Comparison of ENCODE assay signal across 24 cellular contexts in genomic region chr2:161373939-161374338, GRCh38. TPM values are rescaled to one million over a fixed set of nuclear protein-coding genes. Genes with fewer than 3 reads are reported as not detected.
DNase-seq lines count a peak whose midpoint lies in the region; ATAC-seq, FAIRE-seq and TF ChIP-seq lines count a peak whose summit lies in the region.
"Had no signal": no experiment of that assay in that cellular context is flagged by ENCODE, and none has a peak within 500 bp of the region (broad histone marks: within the 10 kb centered on the region; RNA-seq: fewer than 3 reads in every experiment).

No MANE protein-coding gene starts in this region.

- no peak overlapping the region for H3K9ac ChIP-seq in astrocyte (ENCODE audit: low read length)

- H3K27ac Mint-ChIP-seq in astrocyte (ENCODE audit: unreplicated experiment), result peak overlapping the region; percentile 34
- H3K27ac Mint-ChIP-seq in stimulated activated effector memory CD8-positive, alpha-beta T cell treated with anti-CD3 and anti-CD28 coated beads, Interleukin-12 subunit alpha, Interleukin-12 subunit beta, amount 100 ng/mL, for 72 hours, result no peak overlapping the region
- H3K27ac Mint-ChIP-seq: dendritic cell treated with granulocyte-macrophage colony-stimulating factor and Interleukin-4, amounts not matched to agents 40 ng/mL and 50 ng/mL, for 4 days; GM23338; stimulated activated naive CD8-positive, alpha-beta T cell treated with anti-CD3 and anti-CD28 coated beads, Interleukin-15, amount 100 ng/mL, for 72 hours had no signal

- H3K27me3 Mint-ChIP-seq in astrocyte (ENCODE audit: low read depth, unreplicated experiment), result no peaks in the 10 kb centered on the region
- H3K27me3 Mint-ChIP-seq: dendritic cell treated with granulocyte-macrophage colony-stimulating factor and Interleukin-4, amounts not matched to agents 40 ng/mL and 50 ng/mL, for 4 days; stimulated activated naive CD8-positive, alpha-beta T cell treated with anti-CD3 and anti-CD28 coated beads, Interleukin-15, amount 100 ng/mL, for 72 hours had no signal

- DNase-seq in AG04449 (ENCODE audit: low read depth, low spot score) (peak; percentile 17), HCEC 1CT (peak; percentile 13), astrocyte (ENCODE audit: low read depth) (peak; percentile 45), iris pigment epithelial cell (ENCODE audit: low read depth) (peak; percentile 68), SIG-M5 (lab: John Stamatoyannopoulos, UW) (no peak), left ventricle myocardium superior (no peak)
- no peak for DNase-seq in central memory CD4-positive, alpha-beta T cell
- no peak for DNase-seq in stimulated activated effector memory CD8-positive, alpha-beta T cell treated with anti-CD3 and anti-CD28 coated beads, Interleukin-12 subunit alpha, Interleukin-12 subunit beta, amount 100 ng/mL, for 72 hours (ENCODE audit: low spot score in 2 of 2)
- DNase-seq: anterior cingulate cortex; COR-L47; KBM-7; NCI-H1048; NCI-H748 treated with DMSO at 0.1 percent for 48 hours; stimulated activated naive CD8-positive, alpha-beta T cell treated with anti-CD3 and anti-CD28 coated beads, Interleukin-15, amount 100 ng/mL, for 72 hours had no signal

- peaks cover 3% of the 10 kb centered on the region for H3K4me1 ChIP-seq in astrocyte (ENCODE audit: insufficient read depth, low read length)
- H3K4me1 ChIP-seq: right atrium auricular region had no signal

- H3K4me3 Mint-ChIP-seq in astrocyte (ENCODE audit: unreplicated experiment), result no peak overlapping the region
- no peak overlapping the region for H3K4me3 Mint-ChIP-seq in stimulated activated effector memory CD8-positive, alpha-beta T cell treated with anti-CD3 and anti-CD28 coated beads, Interleukin-12 subunit alpha, Interleukin-12 subunit beta, amount 100 ng/mL, for 72 hours
- H3K4me3 Mint-ChIP-seq: dendritic cell treated with granulocyte-macrophage colony-stimulating factor and Interleukin-4, amounts not matched to agents 40 ng/mL and 50 ng/mL, for 4 days; GM23338; neural crest cell; stimulated activated naive CD8-positive, alpha-beta T cell treated with anti-CD3 and anti-CD28 coated beads, Interleukin-15, amount 100 ng/mL, for 72 hours had no signal

- POLR2A ChIA-PET in AG04449 (lab: Yijun Ruan, JAX), result no interaction called here

- H3K9me3 ChIP-seq in astrocyte (ENCODE audit: insufficient read depth, low read depth, low read length), result no peaks in the 10 kb centered on the region
- H3K9me3 ChIP-seq: right atrium auricular region had no signal

- CTCF ChIA-PET in AG04449 (lab: Yijun Ruan, JAX), result no interaction called here

- no peak for FAIRE-seq in astrocyte (lab: Jason Lieb, UNC)
- FAIRE-seq: GM12892, urothelium cell line had no signal

- ATAC-seq in left ventricle myocardium superior, result no peak
- ATAC-seq in stimulated activated effector memory CD8-positive, alpha-beta T cell treated with anti-CD3 and anti-CD28 coated beads, Interleukin-12 subunit alpha, Interleukin-12 subunit beta, amount 100 ng/mL, for 72 hours, result no peak
- ATAC-seq: GM23338; Panc1; stimulated activated naive CD8-positive, alpha-beta T cell treated with anti-CD3 and anti-CD28 coated beads, Interleukin-15, amount 100 ng/mL, for 72 hours had no signal

- peaks cover 19% of the 10 kb centered on the region for H3K36me3 ChIP-seq in astrocyte (ENCODE audit: insufficient read depth, low read length)

- no peaks in the 10 kb centered on the region for H3K27me3 ChIP-seq in astrocyte (ENCODE audit: insufficient read depth, low read length)
- H3K27me3 ChIP-seq: right atrium auricular region had no signal

- no peaks in the 10 kb centered on the region for H4K20me1 ChIP-seq in astrocyte (ENCODE audit: insufficient read depth, low read length)

- H3K79me2 ChIP-seq in astrocyte (ENCODE audit: insufficient read depth, low read length), result peaks cover 4% of the 10 kb centered on the region

- no peaks in the 10 kb centered on the region for H3K36me3 Mint-ChIP-seq in astrocyte (ENCODE audit: low read depth, unreplicated experiment)
- H3K36me3 Mint-ChIP-seq in stimulated activated effector memory CD8-positive, alpha-beta T cell treated with anti-CD3 and anti-CD28 coated beads, Interleukin-12 subunit alpha, Interleukin-12 subunit beta, amount 100 ng/mL, for 72 hours, result peaks cover 47% of the 10 kb centered on the region

- H3K27ac ChIP-seq in astrocyte (ENCODE audit: low read depth, low read length), result no peak overlapping the region
- H3K27ac ChIP-seq: right atrium auricular region had no signal

- TF ChIP-seq CTCF in AG04449 (IDR thresholded peaks at IDR 0.05; ENCODE audit: insufficient read depth, low read length, missing control alignments) (no peak), astrocyte (IDR thresholded peaks at IDR 0.05; ENCODE audit: insufficient read depth, low read depth, low read length) (no peak)

- no peak overlapping the region for H3K4me2 ChIP-seq in astrocyte (ENCODE audit: low read length)

- H3K4me1 Mint-ChIP-seq in astrocyte (ENCODE audit: low read depth, unreplicated experiment), result peaks cover 12% of the 10 kb centered on the region
- no peaks in the 10 kb centered on the region for H3K4me1 Mint-ChIP-seq in stimulated activated effector memory CD8-positive, alpha-beta T cell treated with anti-CD3 and anti-CD28 coated beads, Interleukin-12 subunit alpha, Interleukin-12 subunit beta, amount 100 ng/mL, for 72 hours
- H3K4me1 Mint-ChIP-seq: stimulated activated naive CD8-positive, alpha-beta T cell treated with anti-CD3 and anti-CD28 coated beads, Interleukin-15, amount 100 ng/mL, for 72 hours had no signal

- no peak overlapping the region for H2AFZ ChIP-seq in astrocyte (ENCODE audit: low read depth, low read length)
- H2AFZ ChIP-seq: GM23338 had no signal

- H3K4me3 ChIP-seq in AG04449 (ENCODE audit: low read depth, low read length), result no peak overlapping the region
- no peak overlapping the region for H3K4me3 ChIP-seq in astrocyte (ENCODE audit: insufficient read depth, low read depth, low read length)
- H3K4me3 ChIP-seq: right atrium auricular region had no signal

- no peaks in the 10 kb centered on the region for H3K9me3 Mint-ChIP-seq in astrocyte (ENCODE audit: unreplicated experiment)
- H3K9me3 Mint-ChIP-seq in stimulated activated effector memory CD8-positive, alpha-beta T cell treated with anti-CD3 and anti-CD28 coated beads, Interleukin-12 subunit alpha, Interleukin-12 subunit beta, amount 100 ng/mL, for 72 hours, result no peaks in the 10 kb centered on the region
- H3K9me3 Mint-ChIP-seq: dendritic cell treated with granulocyte-macrophage colony-stimulating factor and Interleukin-4, amounts not matched to agents 40 ng/mL and 50 ng/mL, for 4 days; GM23338; neural crest cell; stimulated activated naive CD8-positive, alpha-beta T cell treated with anti-CD3 and anti-CD28 coated beads, Interleukin-15, amount 100 ng/mL, for 72 hours had no signal

- intact Hi-C loops in left ventricle myocardium superior (cut with micrococcal nuclease), result no loop called here

RNA-seq across cellular contexts. Expression of gene TBR1, which starts 42.2 kb away (rescaled TPM):
- total RNA-seq in astrocyte (not detected in 2 replicates), left ventricle myocardium superior (not detected)
- total RNA-seq: epithelial cell of proximal tubule, G401, GM23338, mesenteric fat pad, right atrium auricular region had no signal

Comparison
In these comparisons a context has a peak if more than half of its experiments do, and no peak if none do; other contexts are left out.
1. DNase-seq: peak in AG04449 (single experiment), HCEC 1CT (single experiment), astrocyte (single experiment) and iris pigment epithelial cell (single experiment); none in SIG-M5 (single experiment), central memory CD4-positive, alpha-beta T cell (single experiment), left ventricle myocardium superior (single experiment) and stimulated activated effector memory CD8-positive, alpha-beta T cell treated with anti-CD3 and anti-CD28 coated beads, Interleukin-12 subunit alpha, Interleukin-12 subunit beta, amount 100 ng/mL, for 72 hours (0 of 2).